9 cellular contexts compared by ENCODE assay signal in genomic region chr20:25043499-25044260, GRCh38. TPM values are rescaled to one million over a fixed set of nuclear protein-coding genes. Genes with fewer than 3 reads are reported as not detected.
DNase-seq lines count a peak whose midpoint lies in the region; ATAC-seq and TF ChIP-seq lines count a peak whose summit lies in the region.
"Had no signal": no experiment of that assay in that cellular context is flagged by ENCODE, and none has a peak within 500 bp of the region (broad histone marks: within the 10 kb centered on the region; RNA-seq: fewer than 3 reads in every experiment).

No MANE protein-coding gene starts in this region.

- H2AFZ ChIP-seq in DND-41 (ENCODE audit: low read depth, low read length) = peak overlapping the region; percentile 38; the same call in 1 of the 2 replicates

- in situ Hi-C loops in GM13976 (cut with MboI; ENCODE audit: low sequenced_read_pairs, unreplicated experiment) = no loop called here
- in situ Hi-C loops in ACHN (cut with HindIII; ENCODE audit: low pct_ligation_motif_present, low pct_unique_long_range_greater_than_20kb, low sequenced_read_pairs) = no loop called here

- H3K9me3 Mint-ChIP-seq in activated T-helper 17 cell treated with anti-CD3 and anti-CD28 coated beads, Interleukin-2, amount 50 U/mL, for 72 hours = no peaks in the 10 kb centered on the region
- H3K9me3 Mint-ChIP-seq in immature natural killer cell = no peaks in the 10 kb centered on the region
- H3K9me3 Mint-ChIP-seq in stimulated activated naive B cell treated with anti-CD40 and anti-IgM and Interleukin-4, amounts not matched to agents 10 μg/mL and 1 μg/mL and 100 μg/mL, for 72 hours = no peaks in the 10 kb centered on the region

- H3K9me3 ChIP-seq in DND-41 (ENCODE audit: insufficient read depth, low read length, severe bottlenecking) = no peaks in the 10 kb centered on the region

- H3K4me3 Mint-ChIP-seq in activated T-helper 17 cell treated with anti-CD3 and anti-CD28 coated beads, Interleukin-2, amount 50 U/mL, for 72 hours = peak overlapping the region; percentile 60
- H3K4me3 Mint-ChIP-seq in immature natural killer cell = peak overlapping the region in 1 of 5 donors; percentile 57
- H3K4me3 Mint-ChIP-seq in stimulated activated naive B cell treated with anti-CD40 and anti-IgM and Interleukin-4, amounts not matched to agents 10 μg/mL and 1 μg/mL and 100 μg/mL, for 72 hours = peak overlapping the region in 1 of 2 donors; percentile 75

- no peak for ATAC-seq in DND-41 (ENCODE audit: insufficient read depth, low read depth)
- ATAC-seq in activated T-helper 17 cell treated with anti-CD3 and anti-CD28 coated beads, Interleukin-2, amount 50 U/mL, for 72 hours (replicated peaks) = no peak
- ATAC-seq in stimulated activated naive B cell treated with anti-CD40 and anti-IgM and Interleukin-4, amounts not matched to agents 10 μg/mL and 1 μg/mL and 100 μg/mL, for 72 hours (replicated peaks) = no peak

- no peak for DNase-seq in DND-41
- DNase-seq in immature natural killer cell = no peak
- no peak for DNase-seq in stimulated activated naive B cell treated with anti-CD40 and anti-IgM and Interleukin-4, amounts not matched to agents 10 μg/mL and 1 μg/mL and 100 μg/mL, for 72 hours
- DNase-seq in COR-L47 (lab: John Stamatoyannopoulos, UW) = no peak
- no peak for DNase-seq in GM10266 (ENCODE audit: extremely low spot score)
- no peak for DNase-seq in GM13976 (ENCODE audit: low spot score)
- no peak for DNase-seq in ACHN
- DNase-seq: NCI-H1417 had no signal

- H3K36me3 Mint-ChIP-seq in activated T-helper 17 cell treated with anti-CD3 and anti-CD28 coated beads, Interleukin-2, amount 50 U/mL, for 72 hours (ENCODE audit: low read depth) = peaks cover 11% of the 10 kb centered on the region
- H3K36me3 Mint-ChIP-seq in immature natural killer cell = no peaks in the 10 kb centered on the region
- peaks cover 8 to 18% of the 10 kb centered on the region in 2 donors for H3K36me3 Mint-ChIP-seq in stimulated activated naive B cell treated with anti-CD40 and anti-IgM and Interleukin-4, amounts not matched to agents 10 μg/mL and 1 μg/mL and 100 μg/mL, for 72 hours

- H3K27ac ChIP-seq in DND-41 (ENCODE audit: low read length) = peak overlapping the region; percentile 90

- peaks cover 55% of the 10 kb centered on the region for H3K36me3 ChIP-seq in DND-41 (ENCODE audit: insufficient read depth, low read length)

- no peak for TF ChIP-seq CTCF in DND-41 (IDR thresholded peaks at IDR 0.05; ENCODE audit: borderline replicate concordance, extremely low read depth, low read length, poor library complexity, severe bottlenecking)
- no peak for TF ChIP-seq CTCF in GM10266 (IDR thresholded peaks at IDR 0.05; ENCODE audit: control insufficient read depth, insufficient read depth, low read depth, missing control alignments)
- TF ChIP-seq CTCF in GM13976 (IDR thresholded peaks at IDR 0.05; ENCODE audit: borderline replicate concordance, control extremely low read depth, extremely low read depth, insufficient read depth, missing control alignments) = no peak

- H3K4me1 ChIP-seq in DND-41 (ENCODE audit: insufficient read depth, low read length) = peaks cover 25% of the 10 kb centered on the region

- no peaks in the 10 kb centered on the region for H3K27me3 Mint-ChIP-seq in activated T-helper 17 cell treated with anti-CD3 and anti-CD28 coated beads, Interleukin-2, amount 50 U/mL, for 72 hours
- peaks cover 0 to 4% (median 0%) of the 10 kb centered on the region in 3 donors for H3K27me3 Mint-ChIP-seq in immature natural killer cell (ENCODE audit: low read depth in 3 of 3)
- H3K27me3 Mint-ChIP-seq in stimulated activated naive B cell treated with anti-CD40 and anti-IgM and Interleukin-4, amounts not matched to agents 10 μg/mL and 1 μg/mL and 100 μg/mL, for 72 hours = no peaks in the 10 kb centered on the region

- H3K79me2 ChIP-seq in DND-41 (ENCODE audit: insufficient read depth, low read length) = peaks cover 45% of the 10 kb centered on the region

- peak overlapping the region; percentile 96 for H3K27ac Mint-ChIP-seq in activated T-helper 17 cell treated with anti-CD3 and anti-CD28 coated beads, Interleukin-2, amount 50 U/mL, for 72 hours
- peak overlapping the region; percentile 87 to 98 (median 96) for H3K27ac Mint-ChIP-seq in immature natural killer cell
- H3K27ac Mint-ChIP-seq in stimulated activated naive B cell treated with anti-CD40 and anti-IgM and Interleukin-4, amounts not matched to agents 10 μg/mL and 1 μg/mL and 100 μg/mL, for 72 hours = peak overlapping the region; percentile 95

- H4K20me1 ChIP-seq in DND-41 (ENCODE audit: insufficient read depth, low read length) = peaks cover 28% of the 10 kb centered on the region

- H3K9ac ChIP-seq in DND-41 (ENCODE audit: low read depth, low read length) = peak overlapping the region; percentile 47

- H3K27me3 ChIP-seq in DND-41 (ENCODE audit: insufficient read depth, low read length, poor library complexity) = no peaks in the 10 kb centered on the region

- H3K4me1 Mint-ChIP-seq in activated T-helper 17 cell treated with anti-CD3 and anti-CD28 coated beads, Interleukin-2, amount 50 U/mL, for 72 hours = peaks cover 7% of the 10 kb centered on the region
- H3K4me1 Mint-ChIP-seq in immature natural killer cell = peaks cover 41 to 43% of the 10 kb centered on the region in 2 donors
- peaks cover 32 to 61% of the 10 kb centered on the region in 2 donors for H3K4me1 Mint-ChIP-seq in stimulated activated naive B cell treated with anti-CD40 and anti-IgM and Interleukin-4, amounts not matched to agents 10 μg/mL and 1 μg/mL and 100 μg/mL, for 72 hours

- peak overlapping the region; percentile 59 for H3K4me2 ChIP-seq in DND-41 (ENCODE audit: insufficient read depth, low read length)

- peak overlapping the region in 1 of 2 experiments; percentile 8; a peak in 1 of 4 replicates for H3K4me3 ChIP-seq in DND-41 (ENCODE audit: low read depth in 1 of 2, low read length in 2 of 2)

RNA-seq across cellular contexts. Expression of gene ACSS1, which starts 14.3 kb away (rescaled TPM):
- 10 to 100 TPM in 1 of 2 donors, 1 to 10 TPM in 1; 8.4 to 23.3 TPM for total RNA-seq in activated T-helper 17 cell treated with anti-CD3 and anti-CD28 coated beads, Interleukin-2, amount 50 U/mL, for 72 hours
- 10 to 100 TPM; 66.6 to 85.2 (median 83.7) TPM for polyA plus RNA-seq in immature natural killer cell

RNA-seq across cellular contexts. Expression of gene VSX1, which starts 38.3 kb away (rescaled TPM):
- total RNA-seq in activated T-helper 17 cell treated with anti-CD3 and anti-CD28 coated beads, Interleukin-2, amount 50 U/mL, for 72 hours = not detected
- not detected for polyA plus RNA-seq in immature natural killer cell

RNA-seq across cellular contexts. Expression of gene APMAP, which starts 51.1 kb away (rescaled TPM):
- total RNA-seq in activated T-helper 17 cell treated with anti-CD3 and anti-CD28 coated beads, Interleukin-2, amount 50 U/mL, for 72 hours = 10 to 100 TPM; 30.7 to 49.4 TPM
- polyA plus RNA-seq in immature natural killer cell = 1,000 to 10,000 TPM in 1 of 3 donors, 100 to 1,000 TPM in 2; 649 to 1,111 (median 667) TPM
